Comparison of ENCODE assay signal across 22 cellular contexts in genomic region chr14:34423445-34423844, GRCh38. TPM values are rescaled to one million over a fixed set of nuclear protein-coding genes. Genes with fewer than 3 reads are reported as not detected.
DNase-seq lines count a peak whose midpoint lies in the region; ATAC-seq, FAIRE-seq and TF ChIP-seq lines count a peak whose summit lies in the region.
"Had no signal": no experiment of that assay in that cellular context is flagged by ENCODE, and none has a peak within 500 bp of the region (broad histone marks: within the 10 kb centered on the region; RNA-seq: fewer than 3 reads in every experiment).

No MANE protein-coding gene starts in this region.

- H3K36me3 ChIP-seq in SK-N-SH (replicated peaks in 1 of 2; ENCODE audit: control insufficient read depth in 1 of 2, insufficient read depth in 2 of 2, low read length in 1 of 2) (no peaks in the 10 kb centered on the region), neural progenitor cell (no peaks in the 10 kb centered on the region)
- H3K36me3 ChIP-seq: HAP-1 had no signal

- H3K27ac ChIP-seq in SK-N-SH (ENCODE audit: low read depth in 2 of 2, low read length in 1 of 2) (peak overlapping the region in 1 of 2 experiments; percentile 73; a peak in 1 of 4 replicates), neural progenitor cell (peak overlapping the region; percentile 51), dorsolateral prefrontal cortex (no peak overlapping the region)
- H3K27ac ChIP-seq: BLaER1 treated with 17β-estradiol and CSF1 and Interleukin-3, amounts not matched to agents 10 nM and 100 nM; GM23248; HL-60 had no signal

- no peaks in the 10 kb centered on the region for H3K4me1 Mint-ChIP-seq in neural progenitor cell

- CTCF ChIA-PET in SK-N-SH (lab: Yijun Ruan, JAX), result interaction anchor here (0.8 to 1.5 kb wide), 3 partner anchors 9 to 92 kb away, joined by 3 to 4 read pairs (median 3); no protein-coding TSS in a partner anchor

- H3F3A ChIP-seq in SK-N-SH (replicated peaks; ENCODE audit: insufficient read depth) (no peaks in the 10 kb centered on the region), neural progenitor cell (ENCODE audit: low read depth) (peaks cover 15% of the 10 kb centered on the region)

- H4K20me1 ChIP-seq in SK-N-SH (ENCODE audit: insufficient read depth) (no peaks in the 10 kb centered on the region), neural progenitor cell (ENCODE audit: low read depth) (no peaks in the 10 kb centered on the region)
- H4K20me1 ChIP-seq: BLaER1 treated with 17β-estradiol and CSF1 and Interleukin-3, amounts not matched to agents 10 nM and 100 nM had no signal

- H3K4me3 ChIP-seq in SK-N-SH (ENCODE audit: low read depth in 2 of 2, low read length in 1 of 2) (no peak overlapping the region), neural progenitor cell (no peak overlapping the region), dorsolateral prefrontal cortex (no peak overlapping the region)
- H3K4me3 ChIP-seq: BLaER1 treated with 17β-estradiol and CSF1 and Interleukin-3, amounts not matched to agents 10 nM and 100 nM; GM23248; HAP-1 had no signal

- TF ChIP-seq CTCF in D721Med (IDR thresholded peaks at IDR 0.05; ENCODE audit: insufficient read depth, missing control alignments) (no peak), SK-N-SH (IDR thresholded peaks at IDR 0.05) (no peak), neural progenitor cell (IDR thresholded peaks at IDR 0.05) (no peak), dorsolateral prefrontal cortex (IDR thresholded peaks at IDR 0.05 in 54 of 56, conservative IDR thresholded peaks at IDR 0.05 in 2 of 56; ENCODE audit: low read depth in 1 of 56, partially characterized antibody in 56 of 56) (no peak)

- intact Hi-C loops in dorsolateral prefrontal cortex (cut with DNase I), result no loop called here

- POLR2A ChIA-PET in SK-N-SH (lab: Yijun Ruan, JAX), result no interaction called here

- no peak overlapping the region for H2AFZ ChIP-seq in SK-N-SH (ENCODE audit: low read depth)
- H2AFZ ChIP-seq in neural progenitor cell (replicated peaks), result no peak overlapping the region
- H2AFZ ChIP-seq: GM23248 had no signal

- no peaks in the 10 kb centered on the region for H3K9me2 ChIP-seq in SK-N-SH

- H3K4me3 Mint-ChIP-seq in neural progenitor cell, result no peak overlapping the region
- H3K4me3 Mint-ChIP-seq: CD8-positive, alpha-beta T cell had no signal

- peaks cover 0 to 4% of the 10 kb centered on the region in 2 experiments; a peak in 1 of 4 replicates for H3K4me1 ChIP-seq in SK-N-SH (ENCODE audit: control insufficient read depth in 1 of 2, insufficient read depth in 2 of 2, low read depth in 1 of 2, low read length in 1 of 2)
- peaks cover 22% of the 10 kb centered on the region for H3K4me1 ChIP-seq in neural progenitor cell
- H3K4me1 ChIP-seq: HAP-1 had no signal

- H3K27me3 Mint-ChIP-seq in neural progenitor cell (ENCODE audit: insufficient read depth, low read depth), result peaks cover 5% of the 10 kb centered on the region

- peak; percentile 27; the same call in 1 of the 2 replicates for TF ChIP-seq RAD21 in SK-N-SH (IDR thresholded peaks at IDR 0.05; ENCODE audit: low read length)

- H3K79me2 ChIP-seq in SK-N-SH (ENCODE audit: insufficient read depth) (no peaks in the 10 kb centered on the region), neural progenitor cell (ENCODE audit: low read depth) (no peaks in the 10 kb centered on the region)

- H3K9me3 ChIP-seq in SK-N-SH, result no peaks in the 10 kb centered on the region; the same call in 1 of the 2 replicates
- no peaks in the 10 kb centered on the region for H3K9me3 ChIP-seq in neural progenitor cell (ENCODE audit: low read depth)
- H3K9me3 ChIP-seq: HAP-1 had no signal

- no peak overlapping the region for H3K27ac Mint-ChIP-seq in neural progenitor cell
- H3K27ac Mint-ChIP-seq: CD8-positive, alpha-beta T cell had no signal

- DNase-seq in D721Med (ENCODE audit: insufficient read length, low spot score) (peak; percentile 29), NCI-H69 (lab: John Stamatoyannopoulos, UW) (peak; percentile 87), SK-N-SH (peak; percentile 78), neural progenitor cell (ENCODE audit: low spot score) (peak; percentile 9), dorsolateral prefrontal cortex (no peak), ureter (ENCODE audit: low spot score) (no peak)
- no peak for DNase-seq in central memory CD4-positive, alpha-beta T cell
- DNase-seq: 8988T; Calu3; CD8-positive, alpha-beta T cell; DMS 273 treated with DMSO at 0.1 percent for 48 hours; DMS53; DND-41; EL; GM23248 had no signal

- no peak for FAIRE-seq in D721Med (lab: Jason Lieb, UNC)
- FAIRE-seq: G401.6, GM12891, GM18507 had no signal

- H3K9me3 Mint-ChIP-seq in neural progenitor cell, result peaks cover 7% of the 10 kb centered on the region

- ATAC-seq in HG02623 (IDR thresholded peaks at IDR 0.05; ENCODE audit: unreplicated experiment), result no peak
- ATAC-seq: CD8-positive, alpha-beta T cell had no signal

- H3K4me2 ChIP-seq in SK-N-SH (no peak overlapping the region), neural progenitor cell (no peak overlapping the region)
- H3K4me2 ChIP-seq: BLaER1 treated with 17β-estradiol and CSF1 and Interleukin-3, amounts not matched to agents 10 nM and 100 nM had no signal

- H3K36me3 Mint-ChIP-seq in neural progenitor cell, result no peaks in the 10 kb centered on the region
- H3K36me3 Mint-ChIP-seq: CD8-positive, alpha-beta T cell had no signal

- no peaks in the 10 kb centered on the region for H3K27me3 ChIP-seq in SK-N-SH (ENCODE audit: insufficient read depth)
- H3K27me3 ChIP-seq in neural progenitor cell, result no peaks in the 10 kb centered on the region
- no peaks in the 10 kb centered on the region for H3K27me3 ChIP-seq in dorsolateral prefrontal cortex
- H3K27me3 ChIP-seq: BLaER1 treated with 17β-estradiol and CSF1 and Interleukin-3, amounts not matched to agents 10 nM and 100 nM had no signal

- peak in 1 of 2 experiments; percentile 86; a peak in 2 of 4 replicates for TF ChIP-seq EP300 in SK-N-SH (IDR thresholded peaks at IDR 0.05; ENCODE audit: borderline replicate concordance in 1 of 2, low read depth in 1 of 2, low read length in 1 of 2)

- 18% methylated on average over 2 of the region's 2 CpGs for WGBS in SK-N-SH (ENCODE audit: low lambda C conversion rate)

- H3K9ac ChIP-seq in SK-N-SH (no peak overlapping the region), neural progenitor cell (no peak overlapping the region)
- H3K9ac ChIP-seq: BLaER1 treated with 17β-estradiol and CSF1 and Interleukin-3, amounts not matched to agents 10 nM and 100 nM; GM23248 had no signal

TF ChIP-seq in SK-N-SH, 30 proteins besides CTCF, POLR2A, EP300 and RAD21 (continues in another document):
- TF ChIP-seq REST (IDR thresholded peaks at IDR 0.05; ENCODE audit: low read depth, low read length) (no peak), RCOR1 (IDR thresholded peaks at IDR 0.05; ENCODE audit: low read length) (peak; percentile 88; the same call in 1 of the 2 replicates), CHD2 (IDR thresholded peaks at IDR 0.05; ENCODE audit: low read length, partially characterized antibody) (peak; percentile 48), RXRA (IDR thresholded peaks at IDR 0.05; ENCODE audit: borderline replicate concordance, low read depth) (no peak), PBX3 (IDR thresholded peaks at IDR 0.05) (no peak), TAF1 (IDR thresholded peaks at IDR 0.05; ENCODE audit: borderline replicate concordance, low read depth, low read length) (no peak), FOXJ3 (CRISPR knock-in tag; IDR thresholded peaks at IDR 0.05) (peak; percentile 73), GATA2 (CRISPR knock-in tag; IDR thresholded peaks at IDR 0.05) (peak; percentile 88), GABPA (IDR thresholded peaks at IDR 0.05; ENCODE audit: low read depth) (no peak)

RNA-seq across cellular contexts. Expression of gene SPTSSA, which starts 38.6 kb away (rescaled TPM):
- polyA plus RNA-seq in SK-N-SH (2012; rRNA removed), result 27.8 and 39.5 TPM in 2 replicates
- polyA plus RNA-seq in SK-N-SH (2012; cell fraction: cytosol; rRNA removed), result 34.0 and 38.1 TPM in 2 replicates
- polyA plus RNA-seq in SK-N-SH (2012; cell fraction: nucleus; rRNA removed), result 7.8 and 13.2 TPM in 2 replicates
- total RNA-seq in neural progenitor cell (ENCODE audit: low replicate concordance) (22.1 and 43.0 TPM in 2 replicates), dorsolateral prefrontal cortex (10 to 100 TPM in 113 of 120 experiments, 1 to 10 TPM in 7; 7.6 to 20.5 (median 12.0) TPM), ureter (26.8 TPM)

Comparison
In these comparisons a context has a peak if more than half of its experiments do, and no peak if none do; other contexts are left out.
1. DNase-seq: peak in D721Med (single experiment), NCI-H69 (single experiment), SK-N-SH (single experiment) and neural progenitor cell (single experiment); none in dorsolateral prefrontal cortex (0 of 10), central memory CD4-positive, alpha-beta T cell (single experiment) and ureter (single experiment).